20 cellular contexts compared by ENCODE assay signal in the genomic region with DNA sequence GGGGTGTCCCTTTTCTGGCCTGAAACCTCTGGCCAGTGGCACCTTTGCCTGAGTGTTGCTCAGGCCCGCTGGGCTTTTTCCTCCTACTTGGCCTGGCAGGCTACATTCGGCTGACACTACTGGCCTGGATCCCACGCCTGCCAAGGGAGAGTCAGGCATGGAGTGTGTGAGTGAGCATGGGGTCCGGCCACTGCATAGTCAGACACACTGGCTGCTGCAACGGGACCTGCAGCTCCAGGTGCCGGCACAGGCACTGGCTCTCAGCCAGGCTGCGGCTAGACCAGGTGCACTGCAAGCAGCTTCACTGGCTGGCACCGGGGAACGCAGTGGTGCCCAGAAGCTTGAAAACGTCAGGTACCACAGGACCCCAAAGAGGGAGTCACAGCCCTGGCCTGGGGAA.
DNase-seq lines count a peak whose midpoint lies in the region; ATAC-seq lines count a peak whose summit lies in the region.
"Had no signal": no experiment of that assay in that cellular context is flagged by ENCODE, and none has a peak within 500 bp of the region (broad histone marks: within the 10 kb centered on the region; RNA-seq: fewer than 3 reads in every experiment).

No MANE protein-coding gene starts in this region.

- no peaks in the 10 kb centered on the region for H3K27me3 ChIP-seq in MG63
- H3K27me3 ChIP-seq: gastrocnemius medialis, upper lobe of left lung had no signal

- no peaks in the 10 kb centered on the region for H3K9me3 ChIP-seq in MG63
- H3K9me3 ChIP-seq: gastrocnemius medialis, upper lobe of left lung had no signal

- H3K4me3 ChIP-seq in MG63 = no peak overlapping the region
- H3K4me3 ChIP-seq: gastrocnemius medialis, upper lobe of left lung had no signal

- no peaks in the 10 kb centered on the region for H3K36me3 ChIP-seq in MG63
- H3K36me3 ChIP-seq: gastrocnemius medialis, upper lobe of left lung had no signal

- ATAC-seq in GM18858 (IDR thresholded peaks at IDR 0.05; ENCODE audit: unreplicated experiment) = no peak
- ATAC-seq: activated CD8-positive, alpha-beta memory T cell treated with anti-CD3 and anti-CD28 coated beads, Interleukin-2, amount 10 ng/mL, durations not matched to agents 7 days and 5 days; gastrocnemius medialis; HCT116; naive thymus-derived CD8-positive, alpha-beta T cell had no signal

- DNase-seq in MG63 (peak; percentile 61), SHP77 (lab: John Stamatoyannopoulos, UW) (peak; percentile 15 to 50), kidney tubule cell (ENCODE audit: low spot score) (peak; percentile 60), renal cortical epithelial cell (ENCODE audit: low read depth) (peak; percentile 43), kidney glomerular epithelial cell (lab: John Stamatoyannopoulos, UW) (no peak), dedifferentiated amniotic fluid mesenchymal stem cell (ENCODE audit: extremely low spot score) (no peak)
- no peak for DNase-seq in stimulated activated CD4-positive, alpha-beta T cell treated with anti-CD3 and anti-CD28 coated beads, Interleukin-2, amount 100 ng/mL, for 24 hours
- DNase-seq: activated CD4-positive, alpha-beta T cell treated with anti-CD3 and anti-CD28 coated beads, Interleukin-2, amount 10 ng/mL, durations not matched to agents 24 days and 14 days; activated CD8-positive, alpha-beta memory T cell treated with anti-CD3 and anti-CD28 coated beads, Interleukin-2, amount 10 ng/mL, durations not matched to agents 7 days and 5 days; activated naive CD4-positive, alpha-beta T cell treated with anti-CD3 and anti-CD28 coated beads, Interleukin-2, amount 10 ng/mL, durations not matched to agents 7 days and 5 days; CD4-positive, CD25-positive, alpha-beta regulatory T cell; cortex of kidney; endodermal cell; gastrocnemius medialis; naive thymus-derived CD8-positive, alpha-beta T cell; NCI-H1417 treated with DMSO at 0.1 percent for 48 hours; NCI-H526 had no signal

Comparison
In these comparisons a context has a peak if more than half of its experiments do, and no peak if none do; other contexts are left out.
1. DNase-seq: peak in MG63 (single experiment), SHP77 (2 of 2), kidney tubule cell (single experiment) and renal cortical epithelial cell (single experiment); none in kidney glomerular epithelial cell (single experiment), stimulated activated CD4-positive, alpha-beta T cell treated with anti-CD3 and anti-CD28 coated beads, Interleukin-2, amount 100 ng/mL, for 24 hours (0 of 2) and dedifferentiated amniotic fluid mesenchymal stem cell (single experiment).